ENCODE assay signal across 8 cellular contexts in genomic region chr11:125887373-125888324, GRCh38. TPM values are rescaled to one million over a fixed set of nuclear protein-coding genes. Genes with fewer than 3 reads are reported as not detected.
DNase-seq lines count a peak whose midpoint lies in the region; ATAC-seq and TF ChIP-seq lines count a peak whose summit lies in the region.

HYLS1 (plus strand) TSS chr11:125887668; CDS start chr11:125899369, 11,701 bp downstream.

- DNase-seq in EH (ENCODE audit: low read depth) (peak; percentile 98), RWPE1 (ENCODE audit: low spot score) (peak; percentile 88), fibroblast of pulmonary artery (ENCODE audit: low read depth) (peak; percentile 98)
- peak; percentile 96 for DNase-seq in activated effector memory CD4-positive, alpha-beta T cell treated with Interleukin-2 at 50 U/mL for 16 hours
- DNase-seq in natural killer cell treated with Interleukin-12 subunit alpha and Interleukin-12 subunit beta and Interleukin-15 and Interleukin-18, amount 100 ng/mL, for 72 hours (ENCODE audit: low spot score): peak; percentile 98
- DNase-seq in stimulated activated naive CD8-positive, alpha-beta T cell treated with anti-CD3 and anti-CD28 coated beads, Interleukin-15, Interleukin-2, amounts not matched to agents 100 U/mL and 50 U/mL, for 24 hours: peak; percentile 98

- peak within 1 kb of the TSS; percentile 91 to 98 for H3K27ac Mint-ChIP-seq in natural killer cell treated with Interleukin-12 subunit alpha and Interleukin-12 subunit beta and Interleukin-15 and Interleukin-18, amount 100 ng/mL, for 72 hours

- POLR2A ChIA-PET in RWPE1 (lab: Yijun Ruan, JAX; ENCODE audit: low non-redundant PET): interaction anchor here (0.6 to 1.2 kb wide), 2 partner anchors 15 to 190 kb away, joined by 4 to 5 read pairs; partner anchors contain the start of gene PUS3

- H3K36me3 ChIP-seq in KOPT-K1 (ENCODE audit: insufficient read depth, low read length): peaks cover 13% of the 10 kb centered on the region

- H3K36me3 Mint-ChIP-seq in natural killer cell treated with Interleukin-12 subunit alpha and Interleukin-12 subunit beta and Interleukin-15 and Interleukin-18, amount 100 ng/mL, for 72 hours: peaks cover 2% of the 10 kb centered on the region

- H3K27ac ChIP-seq in KOPT-K1 (ENCODE audit: low read depth, low read length, poor library complexity, severe bottlenecking) (peak within 1 kb of the TSS; percentile 80), RWPE1 (peak within 1 kb of the TSS; percentile 94)

- peaks cover 5% of the 10 kb centered on the region for H3K9me3 ChIP-seq in KOPT-K1 (ENCODE audit: insufficient read depth, low read length, poor library complexity, severe bottlenecking)

- TF ChIP-seq CTCF in RWPE1 (conservative IDR thresholded peaks at IDR 0.05; ENCODE audit: low read depth) (peak; percentile 25; the same call in 1 of the 2 replicates), fibroblast of pulmonary artery (IDR thresholded peaks at IDR 0.05; ENCODE audit: low read length, missing control alignments) (peak; percentile 37)

- H3K4me3 Mint-ChIP-seq in natural killer cell treated with Interleukin-12 subunit alpha and Interleukin-12 subunit beta and Interleukin-15 and Interleukin-18, amount 100 ng/mL, for 72 hours: peak within 1 kb of the TSS; percentile 93

- no peaks in the 10 kb centered on the region for H3K9me3 Mint-ChIP-seq in natural killer cell treated with Interleukin-12 subunit alpha and Interleukin-12 subunit beta and Interleukin-15 and Interleukin-18, amount 100 ng/mL, for 72 hours

- peak within 1 kb of the TSS; percentile 85 for H3K4me3 ChIP-seq in fibroblast of pulmonary artery (replicated peaks; ENCODE audit: low read depth, low read length)

- H3K27me3 Mint-ChIP-seq in natural killer cell treated with Interleukin-12 subunit alpha and Interleukin-12 subunit beta and Interleukin-15 and Interleukin-18, amount 100 ng/mL, for 72 hours: peaks cover 0 to 6% of the 10 kb centered on the region in 2 donors

- H3K4me1 Mint-ChIP-seq in natural killer cell treated with Interleukin-12 subunit alpha and Interleukin-12 subunit beta and Interleukin-15 and Interleukin-18, amount 100 ng/mL, for 72 hours (ENCODE audit: low read depth in 2 of 2): peaks cover 18 to 22% of the 10 kb centered on the region in 2 donors

- CTCF ChIA-PET in RWPE1 (lab: Yijun Ruan, JAX): interaction anchor here (0.6 kb wide), 6 partner anchors 9 to 1911 kb away, joined by 3 to 5 read pairs (median 3); partner anchors contain the start of gene PUS3

- ATAC-seq in GM21825 (IDR thresholded peaks at IDR 0.05; ENCODE audit: unreplicated experiment): peak; percentile 85
- ATAC-seq in natural killer cell treated with Interleukin-12 subunit alpha and Interleukin-12 subunit beta and Interleukin-15 and Interleukin-18, amount 100 ng/mL, for 72 hours: peak; percentile 95 to 96
- peak; percentile 95 for ATAC-seq in stimulated activated naive CD8-positive, alpha-beta T cell treated with anti-CD3 and anti-CD28 coated beads, Interleukin-15, Interleukin-2, amounts not matched to agents 100 U/mL and 50 U/mL, for 24 hours

RNA-seq across cellular contexts. Expression of gene HYLS1, which starts in this region (rescaled TPM):
- total RNA-seq in natural killer cell treated with Interleukin-12 subunit alpha and Interleukin-12 subunit beta and Interleukin-15 and Interleukin-18, amount 100 ng/mL, for 72 hours: 1 to 10 TPM; 6.4 to 8.4 TPM

Comparison
In these comparisons a context has a peak if more than half of its experiments do, and no peak if none do; other contexts are left out.
1. Peak in every context shown above with its lines: DNase-seq, ATAC-seq, H3K4me3 ChIP-seq and H3K27ac ChIP-seq.